Comparison of ENCODE assay signal across 9 cellular contexts in genomic region chr14:59918824-59919581, GRCh38. TPM values are rescaled to one million over a fixed set of nuclear protein-coding genes. Genes with fewer than 3 reads are reported as not detected.
DNase-seq lines count a peak whose midpoint lies in the region; ATAC-seq, FAIRE-seq and TF ChIP-seq lines count a peak whose summit lies in the region.
"Had no signal": no experiment of that assay in that cellular context is flagged by ENCODE, and none has a peak within 500 bp of the region (broad histone marks: within the 10 kb centered on the region; RNA-seq: fewer than 3 reads in every experiment).

No MANE protein-coding gene starts in this region.

- no peaks in the 10 kb centered on the region for H3K9me3 Mint-ChIP-seq in stimulated activated effector memory CD8-positive, alpha-beta T cell treated with anti-CD3 and anti-CD28 coated beads, Interleukin-12 subunit alpha, Interleukin-12 subunit beta, amount 100 ng/mL, for 72 hours

- H3K9me3 ChIP-seq in OCI-LY1 (ENCODE audit: low read length) (no peaks in the 10 kb centered on the region), kidney (ENCODE audit: control insufficient read depth in 1 of 2, low read length in 2 of 2) (no peaks in the 10 kb centered on the region)

- H3K27ac ChIP-seq in OCI-LY1 (ENCODE audit: low read depth, low read length, poor library complexity, severe bottlenecking) (no peak overlapping the region), caudate nucleus (ENCODE audit: low read depth, low read length) (peak overlapping the region; percentile 55), kidney (ENCODE audit: low read depth in 2 of 2, low read length in 2 of 2) (no peak overlapping the region)

- H3K4me2 ChIP-seq in OCI-LY1 (ENCODE audit: low read length) = peak overlapping the region; percentile 57

- peak; percentile 8 for DNase-seq in stimulated activated CD4-positive, alpha-beta T cell treated with anti-CD3 and anti-CD28 coated beads, Interleukin-1b, Interleukin-23, amount 100 ng/mL, for 48 hours
- DNase-seq in stimulated activated CD4-positive, alpha-beta T cell treated with anti-CD3 and anti-CD28 coated beads, Interleukin-4, amount 100 ng/mL, for 24 hours = no peak
- DNase-seq in caudate nucleus (lab: John Stamatoyannopoulos, UW) = peak in 11 of 61 donors; percentile 0 to 43 (median 14)
- no peak for DNase-seq in kidney
- no peak for DNase-seq in stimulated activated effector memory CD8-positive, alpha-beta T cell treated with anti-CD3 and anti-CD28 coated beads, Interleukin-12 subunit alpha, Interleukin-12 subunit beta, amount 100 ng/mL, for 72 hours (ENCODE audit: low spot score in 2 of 2)
- no peak for DNase-seq in mesenteric fat pad (ENCODE audit: low spot score)

- peak overlapping the region; percentile 49; the same call in 1 of the 2 replicates for H3K9ac ChIP-seq in OCI-LY1 (ENCODE audit: low read length)
- no peak overlapping the region for H3K9ac ChIP-seq in kidney (ENCODE audit: low read length in 2 of 2)

- no peaks in the 10 kb centered on the region for H3K36me3 Mint-ChIP-seq in stimulated activated effector memory CD8-positive, alpha-beta T cell treated with anti-CD3 and anti-CD28 coated beads, Interleukin-12 subunit alpha, Interleukin-12 subunit beta, amount 100 ng/mL, for 72 hours

- no peaks in the 10 kb centered on the region for H3K9me2 ChIP-seq in OCI-LY1 (ENCODE audit: low read depth, low read length)

- TF ChIP-seq CTCF in OCI-LY1 (IDR thresholded peaks at IDR 0.05; ENCODE audit: low read length) (no peak; the same call in 1 of the 2 replicates), kidney (IDR thresholded peaks at IDR 0.05; ENCODE audit: borderline replicate concordance, extremely low read depth, insufficient read depth) (peak; percentile 25)

- no peaks in the 10 kb centered on the region for H3K36me3 ChIP-seq in OCI-LY1 (ENCODE audit: insufficient read depth, low read length)
- no peaks in the 10 kb centered on the region for H3K36me3 ChIP-seq in kidney (ENCODE audit: control insufficient read depth in 1 of 2, insufficient read depth in 2 of 2, low read length in 2 of 2)

- no peaks in the 10 kb centered on the region for H3K27me3 ChIP-seq in OCI-LY1 (ENCODE audit: insufficient read depth, low read length)

- peak overlapping the region; percentile 51 for H3K4me3 Mint-ChIP-seq in stimulated activated effector memory CD8-positive, alpha-beta T cell treated with anti-CD3 and anti-CD28 coated beads, Interleukin-12 subunit alpha, Interleukin-12 subunit beta, amount 100 ng/mL, for 72 hours

- peak; percentile 66 for ATAC-seq in HG03354 (IDR thresholded peaks at IDR 0.05; ENCODE audit: poor library complexity, severe bottlenecking, unreplicated experiment)
- peak; percentile 59 for ATAC-seq in stimulated activated effector memory CD8-positive, alpha-beta T cell treated with anti-CD3 and anti-CD28 coated beads, Interleukin-12 subunit alpha, Interleukin-12 subunit beta, amount 100 ng/mL, for 72 hours

- H3K4me1 ChIP-seq in OCI-LY1 (ENCODE audit: insufficient read depth, low read length, severe bottlenecking) (no peaks in the 10 kb centered on the region), kidney (ENCODE audit: control insufficient read depth in 1 of 2, insufficient read depth in 1 of 2, low read depth in 1 of 2, low read length in 2 of 2) (no peaks in the 10 kb centered on the region)

- peak; percentile 39 for FAIRE-seq in kidney (lab: Jason Lieb, UNC)

- no peaks in the 10 kb centered on the region for H4K20me1 ChIP-seq in OCI-LY1 (ENCODE audit: insufficient read depth, low read length)

- peaks cover 6% of the 10 kb centered on the region for H3K4me1 Mint-ChIP-seq in stimulated activated effector memory CD8-positive, alpha-beta T cell treated with anti-CD3 and anti-CD28 coated beads, Interleukin-12 subunit alpha, Interleukin-12 subunit beta, amount 100 ng/mL, for 72 hours

- intact Hi-C loops in kidney (cut with DNase I) = no loop called here

- no peak overlapping the region for H2AFZ ChIP-seq in OCI-LY1 (ENCODE audit: low read length)

- no peak overlapping the region for H3K27ac Mint-ChIP-seq in stimulated activated effector memory CD8-positive, alpha-beta T cell treated with anti-CD3 and anti-CD28 coated beads, Interleukin-12 subunit alpha, Interleukin-12 subunit beta, amount 100 ng/mL, for 72 hours

- no peaks in the 10 kb centered on the region for H3F3A ChIP-seq in OCI-LY1 (ENCODE audit: insufficient read depth, low read length)

- peak overlapping the region; percentile 60 for H3K4me3 ChIP-seq in OCI-LY1 (ENCODE audit: low read depth, low read length, poor library complexity, severe bottlenecking)
- H3K4me3 ChIP-seq in kidney (ENCODE audit: low read length in 2 of 2) = peak overlapping the region; percentile 46 to 55

- H3K79me2 ChIP-seq in OCI-LY1 (ENCODE audit: insufficient read depth, low read length) = no peaks in the 10 kb centered on the region

RNA-seq across cellular contexts. Expression of gene LRRC9, which starts 0.9 kb away (rescaled TPM):
- total RNA-seq in kidney (not detected), mesenteric fat pad (not detected)
- polyA plus RNA-seq in kidney (ENCODE audit: insufficient read depth, low read depth, low replicate concordance) = not detected
- total RNA-seq: pulmonary artery endothelial cell had no signal

RNA-seq across cellular contexts. Expression of gene RTN1, which starts 48.4 kb away (rescaled TPM):
- 5.1 TPM for total RNA-seq in kidney
- 4.5 TPM for polyA plus RNA-seq in kidney (ENCODE audit: insufficient read depth, low read depth, low replicate concordance)
- 15.4 TPM for total RNA-seq in mesenteric fat pad
